In the genomic region with DNA sequence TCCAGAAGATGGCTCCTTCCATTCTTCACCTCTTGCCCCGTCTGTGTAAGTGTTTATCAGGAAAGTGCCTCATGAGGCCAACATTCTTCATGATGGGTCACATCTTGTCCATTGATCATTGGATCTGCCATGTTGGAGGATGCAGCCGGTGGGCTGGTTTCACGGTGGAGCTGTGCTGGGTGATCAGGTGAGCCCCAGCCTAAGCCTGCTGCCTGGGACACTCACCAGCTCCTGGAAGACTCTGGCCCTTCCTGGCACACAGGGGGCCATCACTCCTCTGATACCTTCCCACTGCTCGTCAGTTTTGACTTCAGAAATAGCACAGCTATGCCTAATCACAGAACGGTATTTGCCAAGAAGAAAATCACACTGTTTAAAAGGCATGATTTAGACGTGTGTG, we compare ENCODE assay signal across 20 cellular contexts. TPM values are rescaled to one million over a fixed set of nuclear protein-coding genes. Genes with fewer than 3 reads are reported as not detected.
DNase-seq lines count a peak whose midpoint lies in the region; ATAC-seq and TF ChIP-seq lines count a peak whose summit lies in the region.
"Had no signal": no experiment of that assay in that cellular context is flagged by ENCODE, and none has a peak within 500 bp of the region (broad histone marks: within the 10 kb centered on the region; RNA-seq: fewer than 3 reads in every experiment).

No MANE protein-coding gene starts in this region.

- no peak for TF ChIP-seq POLR2A in transverse colon (IDR thresholded peaks at IDR 0.05)

- H3K9me3 Mint-ChIP-seq in activated naive CD4-positive, alpha-beta T cell treated with anti-CD3 and anti-CD28 coated beads, Interleukin-2, amount 50 U/mL, for 24 hours, result no peaks in the 10 kb centered on the region
- H3K9me3 Mint-ChIP-seq in effector memory CD8-positive, alpha-beta T cell, result no peaks in the 10 kb centered on the region

- H3K36me3 ChIP-seq in transverse colon, result no peaks in the 10 kb centered on the region
- H3K36me3 ChIP-seq: BLaER1, HAP-1, SJCRH30 had no signal

- no peak for TF ChIP-seq CTCF in transverse colon (IDR thresholded peaks at IDR 0.05)

- H3K4me1 Mint-ChIP-seq in activated naive CD4-positive, alpha-beta T cell treated with anti-CD3 and anti-CD28 coated beads, Interleukin-2, amount 50 U/mL, for 24 hours, result peaks cover 46% of the 10 kb centered on the region
- peaks cover 28% of the 10 kb centered on the region for H3K4me1 Mint-ChIP-seq in T-helper 17 cell
- H3K4me1 Mint-ChIP-seq in effector memory CD8-positive, alpha-beta T cell (ENCODE audit: low read depth in 2 of 2), result peaks cover 35 to 38% of the 10 kb centered on the region in 2 donors

- H3K4me3 Mint-ChIP-seq in activated naive CD4-positive, alpha-beta T cell treated with anti-CD3 and anti-CD28 coated beads, Interleukin-2, amount 50 U/mL, for 24 hours, result no peak overlapping the region
- H3K4me3 Mint-ChIP-seq in T-helper 17 cell, result no peak overlapping the region
- no peak overlapping the region for H3K4me3 Mint-ChIP-seq in effector memory CD8-positive, alpha-beta T cell

- H3K9me3 ChIP-seq in T-helper 17 cell (ENCODE audit: control insufficient read depth, low read length, poor library complexity, severe bottlenecking) (no peaks in the 10 kb centered on the region), transverse colon (no peaks in the 10 kb centered on the region)
- H3K9me3 ChIP-seq: HAP-1, SJCRH30 had no signal

- no peak for DNase-seq in activated naive CD4-positive, alpha-beta T cell (lab: John Stamatoyannopoulos, UW)
- DNase-seq in T-helper 17 cell (no peak), transverse colon (peak; percentile 1), T-helper 1 cell (no peak)
- DNase-seq in effector memory CD8-positive, alpha-beta T cell, result no peak
- no peak for DNase-seq in activated CD8-positive, alpha-beta memory T cell treated with anti-CD3 and anti-CD28 coated beads, Interleukin-2, amount 50 U/mL, for 4 hours
- DNase-seq: DMS79 treated with DMSO at 0.1 percent for 48 hours, KBM-7, NCI-H1105, NCI-H2081, NCI-H2171 treated with DMSO at 0.1 percent for 48 hours, NCI-H446 treated with DMSO at 0.1 percent for 48 hours, SJCRH30 had no signal

- in situ Hi-C loops in transverse colon (cut with MboI; ENCODE audit: low pct_ligation_motif_present in 1 of 4, low pct_unique_long_range_greater_than_20kb in 1 of 4, low sequenced_read_pairs in 3 of 4), result loop anchor here in 3 of 4 donors (10.0 kb wide), 3 partner anchors 57 to 297 kb away; no protein-coding TSS in a partner anchor

- peaks cover 33% of the 10 kb centered on the region for H3K36me3 Mint-ChIP-seq in activated naive CD4-positive, alpha-beta T cell treated with anti-CD3 and anti-CD28 coated beads, Interleukin-2, amount 50 U/mL, for 24 hours
- H3K36me3 Mint-ChIP-seq in T-helper 17 cell (ENCODE audit: low read depth), result peaks cover 16% of the 10 kb centered on the region
- peaks cover 65% of the 10 kb centered on the region for H3K36me3 Mint-ChIP-seq in effector memory CD8-positive, alpha-beta T cell (ENCODE audit: insufficient read depth)

- 29 to 90% methylated on average over 1 to 6 of the region's 6 CpGs for WGBS in transverse colon (ENCODE audit: low coverage in 1 of 2), 2 donors

- H3K27me3 Mint-ChIP-seq in activated naive CD4-positive, alpha-beta T cell treated with anti-CD3 and anti-CD28 coated beads, Interleukin-2, amount 50 U/mL, for 24 hours, result no peaks in the 10 kb centered on the region
- H3K27me3 Mint-ChIP-seq in T-helper 17 cell, result no peaks in the 10 kb centered on the region
- no peaks in the 10 kb centered on the region for H3K27me3 Mint-ChIP-seq in effector memory CD8-positive, alpha-beta T cell

- no peak for ATAC-seq in T-helper 17 cell
- ATAC-seq in effector memory CD8-positive, alpha-beta T cell (replicated peaks), result no peak
- no peak for ATAC-seq in GM19351 (IDR thresholded peaks at IDR 0.05; ENCODE audit: unreplicated experiment)
- ATAC-seq: Panc1 had no signal

- no peaks in the 10 kb centered on the region for H3K27me3 ChIP-seq in transverse colon
- H3K27me3 ChIP-seq: BLaER1, SJCRH30 had no signal

- no peak overlapping the region for H3K4me3 ChIP-seq in transverse colon
- H3K4me3 ChIP-seq: BLaER1, HAP-1, SJCRH30 had no signal

- no peak overlapping the region for H3K27ac ChIP-seq in transverse colon
- H3K27ac ChIP-seq: BLaER1, SJCRH30 had no signal

- peak overlapping the region; percentile 60 for H3K27ac Mint-ChIP-seq in activated naive CD4-positive, alpha-beta T cell treated with anti-CD3 and anti-CD28 coated beads, Interleukin-2, amount 50 U/mL, for 24 hours
- H3K27ac Mint-ChIP-seq in T-helper 17 cell, result peak overlapping the region; percentile 62
- peak overlapping the region; percentile 24 to 87 for H3K27ac Mint-ChIP-seq in effector memory CD8-positive, alpha-beta T cell

- TF ChIP-seq EP300 in transverse colon (IDR thresholded peaks at IDR 0.05; ENCODE audit: low read depth), result no peak

- intact Hi-C loops in transverse colon (cut with DNase I; ENCODE audit: low total_unique reads), result no loop called here

- H3K4me1 ChIP-seq in transverse colon, result no peaks in the 10 kb centered on the region
- H3K4me1 ChIP-seq: HAP-1, SJCRH30 had no signal

RNA-seq across cellular contexts. Expression of gene UBASH3A, which starts 38.3 kb away (rescaled TPM):
- 10 to 100 TPM; 49.5 to 50.3 TPM for total RNA-seq in T-helper 17 cell
- 1 to 10 TPM in 1 of 4 donors, under 1 TPM in 2, not detected in 1; 0.37 to 3.0 (median 0.82) TPM for total RNA-seq in transverse colon
- total RNA-seq: A673, G401, SJCRH30 had no signal

RNA-seq across cellular contexts. Expression of gene TMPRSS3, which starts 46.1 kb away (rescaled TPM):
- total RNA-seq in T-helper 17 cell (1 to 10 TPM; 2.8 to 4.5 TPM), transverse colon (1 to 10 TPM in 1 of 4 donors, under 1 TPM in 1, not detected in 2; 0.68 to 1.3 TPM)
- total RNA-seq: A673, G401, SJCRH30 had no signal

RNA-seq across cellular contexts. Expression of gene RSPH1, which starts 54.1 kb away (rescaled TPM):
- under 1 TPM in 1 of 2 donors, not detected in 1; 0.47 TPM for total RNA-seq in T-helper 17 cell
- 1 to 10 TPM in 3 of 4 donors, under 1 TPM in 1; 0.80 to 10.0 (median 8.0) TPM for total RNA-seq in transverse colon
- total RNA-seq: SJCRH30 had no signal

Comparison
In these comparisons a context has a peak if more than half of its experiments do, and no peak if none do; other contexts are left out.
1. RNA of gene UBASH3A, which starts 38.3 kb away (total RNA-seq): 49.5 to 50.3 TPM in T-helper 17 cell; 0.37 to 3.0 TPM in transverse colon; every median in the first group is over 10 times any median in the second.
2. Peak in every context shown above with its lines, with median percentiles within 50 percentile points of each other: H3K27ac Mint-ChIP-seq.